Comparison of ENCODE assay signal across 9 cellular contexts in genomic region chr12:26340649-26341048, GRCh38.
DNase-seq lines count a peak whose midpoint lies in the region; ATAC-seq and TF ChIP-seq lines count a peak whose summit lies in the region.
"Had no signal": no experiment of that assay in that cellular context is flagged by ENCODE, and none has a peak within 500 bp of the region (broad histone marks: within the 10 kb centered on the region; RNA-seq: fewer than 3 reads in every experiment).

No MANE protein-coding gene starts in this region.

- CTCF ChIA-PET in activated B cell treated with CpG ODN at 0.5 μM for 24 hours (lab: Charles Lee): interaction anchor here (1.3 kb wide), 1 partner anchor 66 kb away, joined by 4 read pairs; no protein-coding TSS in a partner anchor
- CTCF ChIA-PET in PC-9 (lab: Charles Lee): no interaction called here

- ATAC-seq in GM18909 (IDR thresholded peaks at IDR 0.05; ENCODE audit: poor library complexity, unreplicated experiment): peak; percentile 67
- peak; percentile 60 for ATAC-seq in HG03066 (IDR thresholded peaks at IDR 0.05; ENCODE audit: low read depth, unreplicated experiment)
- ATAC-seq in activated B cell treated with CpG ODN at 0.5 μM for 24 hours (ENCODE audit: low read depth): peak; percentile 67
- peak; percentile 94 to 97 for ATAC-seq in stimulated activated naive B cell treated with anti-CD40 and anti-IgM and Interleukin-4, amounts not matched to agents 10 μg/mL and 1 μg/mL and 100 μg/mL, for 72 hours (replicated peaks)

- no peaks in the 10 kb centered on the region for H3K79me2 ChIP-seq in PC-9 (ENCODE audit: low read depth)
- H3K79me2 ChIP-seq: parathyroid adenoma had no signal

- no peak overlapping the region for H3K27ac ChIP-seq in PC-9
- H3K27ac ChIP-seq: parathyroid adenoma had no signal

- H3K4me3 Mint-ChIP-seq in activated B cell treated with CpG ODN at 0.5 μM for 24 hours (no peak overlapping the region), immature natural killer cell (no peak overlapping the region)
- peak overlapping the region in 1 of 2 donors; percentile 8 for H3K4me3 Mint-ChIP-seq in stimulated activated naive B cell treated with anti-CD40 and anti-IgM and Interleukin-4, amounts not matched to agents 10 μg/mL and 1 μg/mL and 100 μg/mL, for 72 hours

- no peak overlapping the region for H3K4me2 ChIP-seq in PC-9

- H3K4me1 Mint-ChIP-seq in activated B cell treated with CpG ODN at 0.5 μM for 24 hours (peaks cover 33% of the 10 kb centered on the region), immature natural killer cell (peaks cover 4 to 17% of the 10 kb centered on the region in 2 donors)
- peaks cover 29 to 52% of the 10 kb centered on the region in 2 donors for H3K4me1 Mint-ChIP-seq in stimulated activated naive B cell treated with anti-CD40 and anti-IgM and Interleukin-4, amounts not matched to agents 10 μg/mL and 1 μg/mL and 100 μg/mL, for 72 hours

- no peaks in the 10 kb centered on the region; the same call in 1 of the 2 replicates for H3K9me2 ChIP-seq in PC-9 (ENCODE audit: insufficient read depth)

- no peaks in the 10 kb centered on the region for H3K4me1 ChIP-seq in PC-9 (replicated peaks; ENCODE audit: insufficient read depth)
- H3K4me1 ChIP-seq: parathyroid adenoma had no signal

- no peaks in the 10 kb centered on the region for H3K27me3 ChIP-seq in PC-9 (ENCODE audit: insufficient read depth, low read depth)

- no peaks in the 10 kb centered on the region for H3F3A ChIP-seq in PC-9 (ENCODE audit: insufficient read depth, low read depth)

- H3K27ac Mint-ChIP-seq in activated B cell treated with CpG ODN at 0.5 μM for 24 hours (no peak overlapping the region), immature natural killer cell (no peak overlapping the region)
- H3K27ac Mint-ChIP-seq in stimulated activated naive B cell treated with anti-CD40 and anti-IgM and Interleukin-4, amounts not matched to agents 10 μg/mL and 1 μg/mL and 100 μg/mL, for 72 hours: peak overlapping the region; percentile 59

- BruUV-seq in PC-9 (replicated peaks; lab: Mats Ljungman, UMichigan): no TSS peak

- no peaks in the 10 kb centered on the region for H3K9me3 ChIP-seq in PC-9 (ENCODE audit: insufficient read depth, low read depth)

- DNase-seq in activated B cell treated with CpG ODN at 0.5 μM for 24 hours: no peak
- peak; percentile 41 for DNase-seq in stimulated activated naive B cell treated with anti-CD40 and anti-IgM and Interleukin-4, amounts not matched to agents 10 μg/mL and 1 μg/mL and 100 μg/mL, for 72 hours
- DNase-seq in NCI-H2081 (lab: John Stamatoyannopoulos, UW): no peak
- no peak for DNase-seq in T-helper 2 cell
- DNase-seq in PC-9: no peak
- no peak for DNase-seq in immature natural killer cell

- no peak overlapping the region for H3K4me3 ChIP-seq in PC-9

- H3K36me3 Mint-ChIP-seq in activated B cell treated with CpG ODN at 0.5 μM for 24 hours (ENCODE audit: low read depth): peaks cover 21% of the 10 kb centered on the region
- peaks cover 16 to 39% of the 10 kb centered on the region in 2 donors for H3K36me3 Mint-ChIP-seq in stimulated activated naive B cell treated with anti-CD40 and anti-IgM and Interleukin-4, amounts not matched to agents 10 μg/mL and 1 μg/mL and 100 μg/mL, for 72 hours
- peaks cover 39 to 53% (median 41%) of the 10 kb centered on the region in 3 donors for H3K36me3 Mint-ChIP-seq in immature natural killer cell

- H3K9me3 Mint-ChIP-seq in activated B cell treated with CpG ODN at 0.5 μM for 24 hours: no peaks in the 10 kb centered on the region
- no peaks in the 10 kb centered on the region for H3K9me3 Mint-ChIP-seq in stimulated activated naive B cell treated with anti-CD40 and anti-IgM and Interleukin-4, amounts not matched to agents 10 μg/mL and 1 μg/mL and 100 μg/mL, for 72 hours
- H3K9me3 Mint-ChIP-seq in immature natural killer cell: no peaks in the 10 kb centered on the region

- no peaks in the 10 kb centered on the region for H3K36me3 ChIP-seq in PC-9 (ENCODE audit: low read depth)

- POLR2A ChIA-PET in activated B cell treated with CpG ODN at 0.5 μM for 24 hours (lab: Charles Lee): interaction anchor here (0.6 kb wide), 1 partner anchor 219 kb away, joined by 6 read pairs; no protein-coding TSS in a partner anchor
- POLR2A ChIA-PET in PC-9 (lab: Charles Lee; ENCODE audit: unreplicated experiment): no interaction called here

- TF ChIP-seq CTCF in activated B cell treated with CpG ODN at 0.5 μM for 24 hours (IDR thresholded peaks at IDR 0.05) (no peak), PC-9 (conservative IDR thresholded peaks at IDR 0.05) (no peak)

- intact Hi-C loops in activated B cell treated with CpG ODN at 0.5 μM for 24 hours (cut with micrococcal nuclease): no loop called here
- intact Hi-C loops in PC-9 (cut with micrococcal nuclease; ENCODE audit: unreplicated experiment): no loop called here

- no peaks in the 10 kb centered on the region for H4K20me1 ChIP-seq in PC-9 (ENCODE audit: insufficient read depth)

- H2AFZ ChIP-seq in PC-9: no peak overlapping the region
- H2AFZ ChIP-seq: parathyroid adenoma had no signal

- no peaks in the 10 kb centered on the region for H3K27me3 Mint-ChIP-seq in activated B cell treated with CpG ODN at 0.5 μM for 24 hours
- H3K27me3 Mint-ChIP-seq in stimulated activated naive B cell treated with anti-CD40 and anti-IgM and Interleukin-4, amounts not matched to agents 10 μg/mL and 1 μg/mL and 100 μg/mL, for 72 hours: no peaks in the 10 kb centered on the region
- H3K27me3 Mint-ChIP-seq in immature natural killer cell (ENCODE audit: low read depth in 3 of 3): peaks cover 0 to 2% (median 0%) of the 10 kb centered on the region in 3 donors
